29 cellular contexts compared by ENCODE assay signal in the genomic region with DNA sequence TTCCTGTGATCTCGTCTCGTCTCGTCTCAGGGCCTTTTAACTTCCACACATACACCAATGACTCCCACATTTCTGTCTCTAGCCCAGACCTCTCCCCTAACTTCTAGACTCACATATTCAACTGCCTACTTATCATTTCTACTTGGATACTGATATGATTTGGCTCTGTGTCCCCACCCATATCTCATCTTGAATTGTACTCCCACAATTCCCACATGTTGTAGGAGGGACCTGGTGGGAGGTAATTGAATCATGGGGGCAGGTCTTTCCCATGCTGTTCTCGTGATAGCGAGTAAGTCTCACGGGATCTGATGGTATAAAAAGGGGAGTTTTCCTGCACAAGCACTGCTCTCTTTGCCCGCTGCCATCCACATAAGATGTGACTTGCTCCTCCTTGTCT.
"Had no signal": no experiment of that assay in that cellular context is flagged by ENCODE, and none has a peak within 500 bp of the region (broad histone marks: within the 10 kb centered on the region; RNA-seq: fewer than 3 reads in every experiment).

No MANE protein-coding gene starts in this region.

- H3K27me3 ChIP-seq: neural progenitor cell, ovary, right lobe of liver, sigmoid colon, thyroid gland, tibial nerve, upper lobe of right lung had no signal

- FAIRE-seq: small intestine had no signal

- H3K4me1 Mint-ChIP-seq: neural progenitor cell; stimulated activated memory B cell treated with anti-CD40 and anti-IgM and Interleukin-4, amounts not matched to agents 10 μg/mL and 1 μg/mL and 100 μg/mL, for 72 hours; stimulated activated naive CD8-positive, alpha-beta T cell treated with anti-CD3 and anti-CD28 coated beads, Interleukin-15, amount 100 ng/mL, for 72 hours had no signal

- H2AFZ ChIP-seq: neural progenitor cell, parathyroid adenoma had no signal

- H3K9me3 ChIP-seq: ovary, psoas muscle, right lobe of liver, sigmoid colon, thoracic aorta, thyroid gland, tibial nerve, upper lobe of right lung, uterus had no signal

- H3K36me3 ChIP-seq: neural progenitor cell, ovary, right lobe of liver, sigmoid colon, thoracic aorta, thyroid gland, tibial nerve, upper lobe of right lung, uterus had no signal

- H3K9ac ChIP-seq: neural progenitor cell, parathyroid adenoma had no signal

- DNase-seq: naive thymus-derived CD4-positive, alpha-beta T cell; natural killer cell; occipital lobe; ovary; posterior cingulate gyrus; psoas muscle; right cardiac atrium; right lobe of liver; sigmoid colon; small intestine; stimulated activated CD4-positive, alpha-beta T cell treated with anti-CD3 and anti-CD28 coated beads, Interleukin-15, amount 100 ng/mL, for 24 hours; stimulated activated CD4-positive, alpha-beta T cell treated with anti-CD3 and anti-CD28 coated beads, Interleukin-4, amount 100 ng/mL, for 1 hour; stimulated activated CD4-positive, alpha-beta T cell treated with anti-CD3 and anti-CD28 coated beads, Interleukin-4, amount 100 ng/mL, for 4 hours; stimulated activated CD8-positive, alpha-beta memory T cell treated with anti-CD3 and anti-CD28 coated beads, Interleukin-4, amount 100 ng/mL, for 48 hours; stimulated activated naive CD4-positive, alpha-beta T cell; stimulated activated naive CD8-positive, alpha-beta T cell treated with anti-CD3 and anti-CD28 coated beads, Interleukin-15, amount 100 ng/mL, for 72 hours; stimulated activated naive CD8-positive, alpha-beta T cell treated with anti-CD3 and anti-CD28 coated beads, Interleukin-15, Interleukin-2, amounts not matched to agents 100 U/mL and 50 U/mL, for 24 hours; substantia nigra; thyroid gland; upper lobe of right lung; uterus had no signal

- H3K4me1 ChIP-seq: psoas muscle, right lobe of liver, sigmoid colon, thyroid gland, tibial nerve, upper lobe of right lung, uterus had no signal

- H3K9me3 Mint-ChIP-seq: natural killer cell; stimulated activated naive CD8-positive, alpha-beta T cell treated with anti-CD3 and anti-CD28 coated beads, Interleukin-15, amount 100 ng/mL, for 72 hours had no signal

- H3K4me3 ChIP-seq: neural progenitor cell, ovary, psoas muscle, right lobe of liver, sigmoid colon, thoracic aorta, thyroid gland, tibial nerve, upper lobe of right lung, uterus had no signal

- H3K27ac Mint-ChIP-seq: naive thymus-derived CD4-positive, alpha-beta T cell; natural killer cell; neural progenitor cell; progenitor cell of endocrine pancreas; stimulated activated memory B cell treated with anti-CD40 and anti-IgM and Interleukin-4, amounts not matched to agents 10 μg/mL and 1 μg/mL and 100 μg/mL, for 72 hours; type B pancreatic cell had no signal

- H3K36me3 Mint-ChIP-seq: natural killer cell, neural progenitor cell had no signal

- H3K27ac ChIP-seq: neural progenitor cell, ovary, parathyroid adenoma, psoas muscle, right lobe of liver, sigmoid colon, thoracic aorta, thyroid gland, tibial nerve, upper lobe of right lung, uterus had no signal

- H3K27me3 Mint-ChIP-seq: naive thymus-derived CD4-positive, alpha-beta T cell; progenitor cell of endocrine pancreas; stimulated activated memory B cell treated with anti-CD40 and anti-IgM and Interleukin-4, amounts not matched to agents 10 μg/mL and 1 μg/mL and 100 μg/mL, for 72 hours; stimulated activated naive CD8-positive, alpha-beta T cell treated with anti-CD3 and anti-CD28 coated beads, Interleukin-15, amount 100 ng/mL, for 72 hours; type B pancreatic cell had no signal

- H3K4me3 Mint-ChIP-seq: natural killer cell; nephron; neural progenitor cell; stimulated activated memory B cell treated with anti-CD40 and anti-IgM and Interleukin-4, amounts not matched to agents 10 μg/mL and 1 μg/mL and 100 μg/mL, for 72 hours; stimulated activated naive CD8-positive, alpha-beta T cell treated with anti-CD3 and anti-CD28 coated beads, Interleukin-15, amount 100 ng/mL, for 72 hours; type B pancreatic cell had no signal

- ATAC-seq: naive thymus-derived CD4-positive, alpha-beta T cell; natural killer cell; psoas muscle; right cardiac atrium; right lobe of liver; stimulated activated memory B cell treated with anti-CD40 and anti-IgM and Interleukin-4, amounts not matched to agents 10 μg/mL and 1 μg/mL and 100 μg/mL, for 72 hours; stimulated activated naive CD8-positive, alpha-beta T cell treated with anti-CD3 and anti-CD28 coated beads, Interleukin-15, amount 100 ng/mL, for 72 hours; stimulated activated naive CD8-positive, alpha-beta T cell treated with anti-CD3 and anti-CD28 coated beads, Interleukin-15, Interleukin-2, amounts not matched to agents 100 U/mL and 50 U/mL, for 24 hours; upper lobe of right lung had no signal

- H3K4me2 ChIP-seq: neural progenitor cell had no signal
